In the genomic region with DNA sequence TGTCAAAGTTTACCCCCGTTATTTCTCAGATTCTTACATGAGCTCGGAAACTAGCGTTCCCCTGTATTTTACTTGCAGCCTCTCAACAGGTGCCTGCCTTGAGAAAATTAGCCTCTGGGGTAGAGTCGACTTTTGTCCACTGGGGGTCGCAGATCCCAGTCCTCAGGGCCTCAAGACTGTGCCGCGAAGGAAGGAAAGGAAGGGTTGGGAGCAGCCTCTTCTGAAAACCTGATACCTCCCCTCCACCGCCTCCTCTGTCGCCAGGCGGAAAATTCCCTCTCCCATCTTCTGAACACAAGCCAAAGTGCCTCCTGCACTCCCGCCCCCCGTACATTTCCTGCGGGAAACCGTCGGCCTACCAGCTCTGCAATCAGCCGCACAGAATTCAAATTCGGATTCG, we compare ENCODE assay signal across 8 cellular contexts. TPM values are rescaled to one million over a fixed set of nuclear protein-coding genes. Genes with fewer than 3 reads are reported as not detected.
DNase-seq lines count a peak whose midpoint lies in the region; ATAC-seq, FAIRE-seq and TF ChIP-seq lines count a peak whose summit lies in the region.

No MANE protein-coding gene starts in this region.

- DNase-seq in D721Med (ENCODE audit: insufficient read length, low spot score) (no peak), NCI-H1092 (lab: John Stamatoyannopoulos, UW) (peak; percentile 82), SW480 (ENCODE audit: low spot score) (peak; percentile 68), skeletal muscle cell (ENCODE audit: low read depth) (peak; percentile 20)

- H3K9me3 Mint-ChIP-seq in brain: peaks cover 0 to 7% (median 3%) of the 10 kb centered on the region in 5 experiments

- peaks cover 3% of the 10 kb centered on the region for H3K4me1 ChIP-seq in iPS-18a (ENCODE audit: control insufficient read depth, low read depth, low read length)

- peak; percentile 34 for ATAC-seq in GM21619 (IDR thresholded peaks at IDR 0.05; ENCODE audit: unreplicated experiment)
- ATAC-seq in HG03139 (IDR thresholded peaks at IDR 0.05; ENCODE audit: unreplicated experiment): no peak

- peaks cover 33% of the 10 kb centered on the region for H3K4me1 Mint-ChIP-seq in brain

- no peaks in the 10 kb centered on the region for H3K27me3 ChIP-seq in iPS-18a (ENCODE audit: control insufficient read depth, insufficient read depth, low read length)

- no peaks in the 10 kb centered on the region for H3K9me3 ChIP-seq in iPS-18a (ENCODE audit: control insufficient read depth, low read depth, low read length)

- no peaks in the 10 kb centered on the region for H3K36me3 ChIP-seq in iPS-18a (ENCODE audit: control insufficient read depth, low read depth, low read length)

- peak overlapping the region; percentile 61 for H3K9ac ChIP-seq in iPS-18a (ENCODE audit: low read length)

- FAIRE-seq in D721Med (lab: Jason Lieb, UNC): no peak

- H3K27ac Mint-ChIP-seq in brain: peak overlapping the region; percentile 90 to 99 (median 96)

- peaks cover 33% of the 10 kb centered on the region for H3K36me3 Mint-ChIP-seq in brain

- peaks cover 8% of the 10 kb centered on the region for H3K27me3 Mint-ChIP-seq in brain

- peak overlapping the region; percentile 91 to 98 (median 94) for H3K4me3 Mint-ChIP-seq in brain

- H3K27ac ChIP-seq in iPS-18a (ENCODE audit: low read length): no peak overlapping the region

- H3K4me3 ChIP-seq in iPS-18a (ENCODE audit: low read length) (peak overlapping the region; percentile 59), skeletal muscle cell (ENCODE audit: low read depth, low read length) (peak overlapping the region; percentile 66)

- TF ChIP-seq CTCF in D721Med (IDR thresholded peaks at IDR 0.05; ENCODE audit: insufficient read depth, missing control alignments): peak; percentile 50
- peak; percentile 54 to 67 for TF ChIP-seq CTCF in brain (conservative IDR thresholded peaks at IDR 0.05)

RNA-seq across cellular contexts. Expression of a gene that starts 44.4 kb away (rescaled TPM):
- polyA plus RNA-seq in brain (ENCODE audit: insufficient read depth, low read depth, low replicate concordance): 21.0 TPM
